ENCODE assay signal across 38 cellular contexts in the genomic region with DNA sequence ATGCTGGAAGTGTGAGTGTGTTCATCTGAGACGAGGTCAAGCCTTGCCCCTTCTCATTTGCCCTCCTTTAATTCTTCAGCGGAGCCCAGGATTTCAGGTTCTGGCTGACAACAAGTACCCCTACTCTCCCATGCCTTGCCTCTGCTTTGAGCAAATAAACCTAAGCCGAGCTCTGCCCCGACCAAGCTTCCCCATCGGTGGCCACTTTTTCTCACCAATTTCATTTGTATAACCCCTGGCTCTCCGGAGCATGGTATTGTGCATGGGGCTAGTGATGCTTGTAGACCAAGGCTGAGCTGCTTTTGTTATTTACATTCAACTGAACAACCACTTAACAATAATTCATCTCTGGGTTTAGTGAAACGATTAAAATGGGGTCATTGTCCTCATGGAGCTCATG.
"Had no signal": no experiment of that assay in that cellular context is flagged by ENCODE, and none has a peak within 500 bp of the region (broad histone marks: within the 10 kb centered on the region; RNA-seq: fewer than 3 reads in every experiment).

No MANE protein-coding gene starts in this region.

- ATAC-seq: activated naive CD4-positive, alpha-beta T cell treated with anti-CD3 and anti-CD28 coated beads, Interleukin-2, amount 50 U/mL, for 72 hours; activated naive CD8-positive, alpha-beta T cell treated with anti-CD3 and anti-CD28 coated beads, Interleukin-2, amount 50 U/mL, for 24 hours; activated T-cell treated with anti-CD3 and anti-CD28 coated beads, Interleukin-2, amount 50 U/mL, for 4 hours; activated T-cell treated with anti-CD3 and anti-CD28 coated beads, Interleukin-2, amount 50 U/mL, for 72 hours; activated T-helper 17 cell treated with anti-CD3 and anti-CD28 coated beads, Interleukin-2, amount 50 U/mL, for 72 hours; body of pancreas had no signal

- H3K9me3 ChIP-seq: adrenal gland, ascending aorta, body of pancreas, breast epithelium had no signal

- H3K4me3 Mint-ChIP-seq: activated naive CD4-positive, alpha-beta T cell treated with anti-CD3 and anti-CD28 coated beads for 36 hours; activated naive CD4-positive, alpha-beta T cell treated with anti-CD3 and anti-CD28 coated beads, Interleukin-2, amount 10 ng/mL, durations not matched to agents 7 days and 5 days; activated naive CD4-positive, alpha-beta T cell treated with anti-CD3 and anti-CD28 coated beads, Interleukin-2, amount 50 U/mL, for 24 hours; activated naive CD8-positive, alpha-beta T cell; activated naive CD8-positive, alpha-beta T cell treated with anti-CD3 and anti-CD28 coated beads for 36 hours; activated naive CD8-positive, alpha-beta T cell treated with anti-CD3 and anti-CD28 coated beads, Interleukin-2, amount 10 ng/mL, durations not matched to agents 7 days and 5 days; activated naive CD8-positive, alpha-beta T cell treated with anti-CD3 and anti-CD28 coated beads, Interleukin-2, amount 50 U/mL, for 24 hours; activated T-cell treated with anti-CD3 and anti-CD28 coated beads, Interleukin-2, amount 50 U/mL, for 24 hours; activated T-cell treated with anti-CD3 and anti-CD28 coated beads, Interleukin-2, amount 50 U/mL, for 4 hours; activated T-cell treated with anti-CD3 and anti-CD28 coated beads, Interleukin-2, amount 50 U/mL, for 72 hours; activated T-helper 1 cell treated with anti-CD3 and anti-CD28 coated beads, Interleukin-12 subunit alpha, Interleukin-12 subunit beta, Interleukin-2, Interleukin-4 antibody, amounts not matched to agents 30 ng/mL and 10 ng/mL and 1 ng/mL, durations not matched to agents 14 hours and 24 hours and 36 hours; activated T-helper 17 cell treated with anti-CD3 and anti-CD28 coated beads, Interleukin-2, amount 50 U/mL, for 72 hours; brain; central memory CD8-positive, alpha-beta T cell had no signal

- H3K27ac ChIP-seq: adrenal gland, ascending aorta, body of pancreas, brain microvascular endothelial cell, breast epithelium, cardiac muscle cell had no signal

- H3K36me3 ChIP-seq: adrenal gland, ascending aorta, brain microvascular endothelial cell, breast epithelium, cardiac muscle cell had no signal

- H3K27me3 ChIP-seq: adrenal gland, ascending aorta, body of pancreas, brain microvascular endothelial cell, breast epithelium, cardiac muscle cell had no signal

- H3K27me3 Mint-ChIP-seq: activated naive CD4-positive, alpha-beta T cell treated with anti-CD3 and anti-CD28 coated beads, Interleukin-2, amount 10 ng/mL, durations not matched to agents 7 days and 5 days; activated naive CD8-positive, alpha-beta T cell treated with anti-CD3 and anti-CD28 coated beads, Interleukin-2, amount 10 ng/mL, durations not matched to agents 7 days and 5 days; brain had no signal

- DNase-seq: activated effector memory CD4-positive, alpha-beta T cell treated with anti-CD3 and anti-CD28 coated beads, Interleukin-2, amount 50 U/mL, for 16 hours; activated effector memory CD4-positive, alpha-beta T cell treated with Interleukin-2 at 50 U/mL for 16 hours; activated gamma-delta T cell; activated gamma-delta T cell treated with Interleukin-2 at 50 U/mL for 16 hours; activated naive CD4-positive, alpha-beta T cell; activated naive CD4-positive, alpha-beta T cell treated with anti-CD3 and anti-CD28 coated beads for 36 hours; activated naive CD4-positive, alpha-beta T cell treated with anti-CD3 and anti-CD28 coated beads, Interleukin-2, amount 10 ng/mL, durations not matched to agents 7 days and 5 days; activated naive CD4-positive, alpha-beta T cell treated with anti-CD3 and anti-CD28 coated beads, Interleukin-2, amount 50 U/mL, for 16 hours; activated naive CD4-positive, alpha-beta T cell treated with Interleukin-2 at 50 U/mL for 16 hours; activated naive CD8-positive, alpha-beta T cell treated with anti-CD3 and anti-CD28 coated beads for 36 hours; activated naive CD8-positive, alpha-beta T cell treated with anti-CD3 and anti-CD28 coated beads, Interleukin-2, amount 10 ng/mL, durations not matched to agents 7 days and 5 days; activated naive CD8-positive, alpha-beta T cell treated with anti-CD3 and anti-CD28 coated beads, Interleukin-2, amount 50 U/mL, for 24 hours; activated T-cell treated with anti-CD3 and anti-CD28 coated beads, Interleukin-2, amount 50 U/mL, for 1 hour; activated T-cell treated with anti-CD3 and anti-CD28 coated beads, Interleukin-2, amount 50 U/mL, for 24 hours; activated T-cell treated with anti-CD3 and anti-CD28 coated beads, Interleukin-2, amount 50 U/mL, for 4 hours; activated T-cell treated with anti-CD3 and anti-CD28 coated beads, Interleukin-2, amount 50 U/mL, for 48 hours; activated T-cell treated with anti-CD3 and anti-CD28 coated beads, Interleukin-2, amount 50 U/mL, for 72 hours; adrenal gland; amniotic stem cell; amygdala; anterior cingulate cortex; aorta; body of pancreas; brain microvascular endothelial cell; caudate nucleus; central memory CD4-positive, alpha-beta T cell; cerebellar nuclear complex had no signal

- H3K4me3 ChIP-seq: adrenal gland, ascending aorta, body of pancreas, breast epithelium, cardiac muscle cell had no signal

- H3K4me1 ChIP-seq: adrenal gland, ascending aorta, body of pancreas had no signal

- H3K4me1 Mint-ChIP-seq: activated naive CD4-positive, alpha-beta T cell treated with anti-CD3 and anti-CD28 coated beads, Interleukin-2, amount 10 ng/mL, durations not matched to agents 7 days and 5 days; activated naive CD4-positive, alpha-beta T cell treated with anti-CD3 and anti-CD28 coated beads, Interleukin-2, amount 50 U/mL, for 24 hours; activated naive CD8-positive, alpha-beta T cell treated with anti-CD3 and anti-CD28 coated beads for 36 hours; activated naive CD8-positive, alpha-beta T cell treated with anti-CD3 and anti-CD28 coated beads, Interleukin-2, amount 10 ng/mL, durations not matched to agents 7 days and 5 days; activated naive CD8-positive, alpha-beta T cell treated with anti-CD3 and anti-CD28 coated beads, Interleukin-2, amount 50 U/mL, for 24 hours; activated T-helper 17 cell treated with anti-CD3 and anti-CD28 coated beads, Interleukin-2, amount 50 U/mL, for 72 hours; central memory CD8-positive, alpha-beta T cell had no signal

- H3K9me3 Mint-ChIP-seq: activated naive CD4-positive, alpha-beta T cell treated with anti-CD3 and anti-CD28 coated beads for 36 hours; activated naive CD4-positive, alpha-beta T cell treated with anti-CD3 and anti-CD28 coated beads, Interleukin-2, amount 50 U/mL, for 72 hours; activated naive CD8-positive, alpha-beta T cell treated with anti-CD3 and anti-CD28 coated beads for 36 hours; activated naive CD8-positive, alpha-beta T cell treated with anti-CD3 and anti-CD28 coated beads, Interleukin-2, amount 10 ng/mL, durations not matched to agents 7 days and 5 days; activated T-cell treated with anti-CD3 and anti-CD28 coated beads, Interleukin-2, amount 50 U/mL, for 72 hours; activated T-helper 1 cell treated with anti-CD3 and anti-CD28 coated beads, Interleukin-12 subunit alpha, Interleukin-12 subunit beta, Interleukin-2, Interleukin-4 antibody, amounts not matched to agents 30 ng/mL and 10 ng/mL and 1 ng/mL, durations not matched to agents 14 hours and 24 hours and 36 hours; activated T-helper 17 cell treated with anti-CD3 and anti-CD28 coated beads, Interleukin-2, amount 50 U/mL, for 72 hours; activated T-helper 2 cell treated with anti-CD3 and anti-CD28 coated beads, Interferon-gamma antibody, Interleukin-2, Interleukin-4, amounts not matched to agents 10 μg/mL and 5 μg/mL and 100 μg/mL, durations not matched to agents 14 hours and 24 hours and 36 hours; central memory CD8-positive, alpha-beta T cell had no signal

- H3K27ac Mint-ChIP-seq: activated naive CD4-positive, alpha-beta T cell treated with anti-CD3 and anti-CD28 coated beads for 36 hours; activated naive CD4-positive, alpha-beta T cell treated with anti-CD3 and anti-CD28 coated beads, Interleukin-2, amount 10 ng/mL, durations not matched to agents 7 days and 5 days; activated naive CD4-positive, alpha-beta T cell treated with anti-CD3 and anti-CD28 coated beads, Interleukin-2, amount 50 U/mL, for 24 hours; activated naive CD4-positive, alpha-beta T cell treated with anti-CD3 and anti-CD28 coated beads, Interleukin-2, amount 50 U/mL, for 72 hours; activated naive CD8-positive, alpha-beta T cell; activated naive CD8-positive, alpha-beta T cell treated with anti-CD3 and anti-CD28 coated beads for 36 hours; activated naive CD8-positive, alpha-beta T cell treated with anti-CD3 and anti-CD28 coated beads, Interleukin-2, amount 10 ng/mL, durations not matched to agents 7 days and 5 days; activated naive CD8-positive, alpha-beta T cell treated with anti-CD3 and anti-CD28 coated beads, Interleukin-2, amount 50 U/mL, for 24 hours; activated T-cell treated with anti-CD3 and anti-CD28 coated beads, Interleukin-2, amount 50 U/mL, for 24 hours; activated T-cell treated with anti-CD3 and anti-CD28 coated beads, Interleukin-2, amount 50 U/mL, for 72 hours; activated T-helper 1 cell treated with anti-CD3 and anti-CD28 coated beads, Interleukin-12 subunit alpha, Interleukin-12 subunit beta, Interleukin-2, Interleukin-4 antibody, amounts not matched to agents 30 ng/mL and 10 ng/mL and 1 ng/mL, durations not matched to agents 14 hours and 24 hours and 36 hours; activated T-helper 17 cell treated with anti-CD3 and anti-CD28 coated beads, Interleukin-2, amount 50 U/mL, for 72 hours; activated T-helper 2 cell treated with anti-CD3 and anti-CD28 coated beads, Interferon-gamma antibody, Interleukin-2, Interleukin-4, amounts not matched to agents 10 μg/mL and 5 μg/mL and 100 μg/mL, durations not matched to agents 14 hours and 24 hours and 36 hours had no signal

- H3K36me3 Mint-ChIP-seq: activated naive CD4-positive, alpha-beta T cell treated with anti-CD3 and anti-CD28 coated beads, Interleukin-2, amount 10 ng/mL, durations not matched to agents 7 days and 5 days; activated naive CD4-positive, alpha-beta T cell treated with anti-CD3 and anti-CD28 coated beads, Interleukin-2, amount 50 U/mL, for 24 hours; activated naive CD4-positive, alpha-beta T cell treated with anti-CD3 and anti-CD28 coated beads, Interleukin-2, amount 50 U/mL, for 72 hours; activated naive CD8-positive, alpha-beta T cell; activated naive CD8-positive, alpha-beta T cell treated with anti-CD3 and anti-CD28 coated beads for 36 hours; activated naive CD8-positive, alpha-beta T cell treated with anti-CD3 and anti-CD28 coated beads, Interleukin-2, amount 10 ng/mL, durations not matched to agents 7 days and 5 days; brain had no signal
